In genomic region chr5:1648806-1649205, GRCh38 we compare ENCODE assay signal across 17 cellular contexts.
"Had no signal": no experiment of that assay in that cellular context is flagged by ENCODE, and none has a peak within 500 bp of the region (broad histone marks: within the 10 kb centered on the region; RNA-seq: fewer than 3 reads in every experiment).

No MANE protein-coding gene starts in this region.

- DNase-seq: activated CD4-positive, alpha-beta T cell treated with anti-CD3 and anti-CD28 coated beads, Interleukin-2, amount 50 U/mL, for 4 hours; activated CD4-positive, CD25-positive, alpha-beta regulatory T cell treated with anti-CD3 and anti-CD28 coated beads, Interleukin-2, amount 50 U/mL, for 72 hours; activated effector memory CD4-positive, alpha-beta T cell treated with Interleukin-2 at 50 U/mL for 16 hours; amygdala; colonic mucosa; effector CD4-positive, alpha-beta T cell; mucosa of descending colon; naive thymus-derived CD8-positive, alpha-beta T cell; stomach; thyroid gland; uterus had no signal

- H3K27ac ChIP-seq: cardiac muscle cell, colonic mucosa, heart left ventricle, left lung, neutrophil, right atrium auricular region, skin epidermis, stomach, thyroid gland, uterus had no signal

- H3K9me3 ChIP-seq: colonic mucosa, heart left ventricle, left lung, mucosa of descending colon, neutrophil, right atrium auricular region, stomach, thyroid gland, uterus had no signal

- H3K36me3 ChIP-seq: cardiac muscle cell, colonic mucosa, heart left ventricle, left lung, neutrophil, right atrium auricular region, stomach, thyroid gland, uterus had no signal

- H3K4me1 ChIP-seq: colonic mucosa, uterus had no signal

- H3K4me3 ChIP-seq: cardiac muscle cell, colonic mucosa, heart left ventricle, left lung, mucosa of descending colon, right atrium auricular region, skin epidermis, stomach, thyroid gland, uterus had no signal

- ATAC-seq: heart left ventricle; left lung; mucosa of descending colon; naive thymus-derived CD8-positive, alpha-beta T cell had no signal
